ENCODE assay signal across 4 cellular contexts in the genomic region with DNA sequence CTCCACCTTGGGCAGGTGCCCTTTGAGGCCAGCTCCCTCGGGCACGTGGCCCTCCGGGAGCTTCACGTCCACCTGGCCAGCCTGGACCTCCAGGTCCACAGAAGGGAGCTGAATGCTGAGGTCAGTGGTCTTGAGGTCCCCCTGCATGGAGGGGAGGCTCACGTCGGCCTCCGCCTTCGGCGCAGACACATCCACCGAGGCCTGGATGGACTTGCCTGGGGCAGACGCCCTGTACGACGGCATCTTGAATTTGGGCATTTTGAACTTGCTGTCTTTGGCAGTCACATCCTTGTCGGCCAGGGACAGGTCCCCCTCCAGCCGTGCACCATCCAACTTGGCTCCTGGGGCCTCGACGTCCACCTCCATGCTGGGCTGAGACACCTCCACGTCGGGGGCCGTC. TPM values are rescaled to one million over a fixed set of nuclear protein-coding genes. Genes with fewer than 3 reads are reported as not detected.
"Had no signal": no experiment of that assay in that cellular context is flagged by ENCODE, and none has a peak within 500 bp of the region (broad histone marks: within the 10 kb centered on the region; RNA-seq: fewer than 3 reads in every experiment).

No MANE protein-coding gene starts in this region.

RNA-seq across cellular contexts. Expression of gene PLD4, which starts 20.6 kb away (rescaled TPM):
- total RNA-seq: osteoblast, vagina had no signal
- polyA plus RNA-seq: neural cell had no signal

RNA-seq across cellular contexts. Expression of gene AHNAK2, which starts 32.9 kb away (rescaled TPM):
- total RNA-seq: naive thymus-derived CD8-positive, alpha-beta T cell had no signal
- polyA plus RNA-seq: naive thymus-derived CD8-positive, alpha-beta T cell had no signal
